1 cellular context compared by ENCODE assay signal in the genomic region with DNA sequence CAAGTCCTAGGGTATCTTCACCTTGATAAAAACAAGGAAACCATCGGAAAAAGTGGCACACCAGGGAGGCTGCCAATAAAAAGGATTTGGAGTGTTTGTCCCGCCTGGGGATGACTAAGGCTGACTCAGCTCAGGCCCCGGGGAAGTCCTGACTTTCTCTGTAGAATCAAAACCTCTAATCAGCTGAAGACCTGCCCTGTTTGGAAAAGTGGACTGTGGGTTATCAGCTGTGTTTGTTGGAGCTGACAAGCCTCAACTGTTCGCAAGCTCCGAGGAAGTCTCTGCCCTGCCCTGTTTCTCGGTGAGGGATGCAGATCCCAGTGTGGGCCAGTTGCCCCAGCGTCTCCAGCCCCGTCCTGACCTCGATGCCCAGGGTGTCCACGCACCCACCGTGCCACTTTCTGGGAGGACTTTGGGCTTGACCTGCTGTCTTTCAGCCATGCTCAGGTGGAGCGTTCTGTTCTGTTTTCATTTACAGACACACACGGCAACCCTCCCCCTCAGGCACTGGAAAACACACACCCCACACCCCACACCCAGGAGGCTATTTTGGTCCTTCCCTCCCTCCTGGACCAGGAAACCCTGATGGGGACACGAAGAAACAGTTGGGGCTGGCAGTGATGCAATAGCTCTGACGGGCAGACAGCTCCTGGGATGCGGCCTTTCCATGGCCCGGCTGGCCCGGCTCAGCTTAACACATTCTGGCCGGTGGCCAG.
TF ChIP-seq lines count a peak whose summit lies in the region.

No MANE protein-coding gene starts in this region.

TF ChIP-seq in HepG2, 621 proteins besides CTCF, POLR2A, EP300 and RAD21 (continued from another document and continues in another):
- TF ChIP-seq, protein P1, sequence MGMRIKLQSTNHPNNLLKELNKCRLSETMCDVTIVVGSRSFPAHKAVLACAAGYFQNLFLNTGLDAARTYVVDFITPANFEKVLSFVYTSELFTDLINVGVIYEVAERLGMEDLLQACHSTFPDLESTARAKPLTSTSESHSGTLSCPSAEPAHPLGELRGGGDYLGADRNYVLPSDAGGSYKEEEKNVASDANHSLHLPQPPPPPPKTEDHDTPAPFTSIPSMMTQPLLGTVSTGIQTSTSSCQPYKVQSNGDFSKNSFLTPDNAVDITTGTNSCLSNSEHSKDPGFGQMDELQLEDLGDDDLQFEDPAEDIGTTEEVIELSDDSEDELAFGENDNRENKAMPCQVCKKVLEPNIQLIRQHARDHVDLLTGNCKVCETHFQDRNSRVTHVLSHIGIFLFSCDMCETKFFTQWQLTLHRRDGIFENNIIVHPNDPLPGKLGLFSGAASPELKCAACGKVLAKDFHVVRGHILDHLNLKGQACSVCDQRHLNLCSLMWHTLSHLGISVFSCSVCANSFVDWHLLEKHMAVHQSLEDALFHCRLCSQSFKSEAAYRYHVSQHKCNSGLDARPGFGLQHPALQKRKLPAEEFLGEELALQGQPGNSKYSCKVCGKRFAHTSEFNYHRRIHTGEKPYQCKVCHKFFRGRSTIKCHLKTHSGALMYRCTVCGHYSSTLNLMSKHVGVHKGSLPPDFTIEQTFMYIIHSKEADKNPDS (CRISPR knock-in tag; IDR thresholded peaks at IDR 0.05), result no peak
- TF ChIP-seq ERF (CRISPR knock-in tag; IDR thresholded peaks at IDR 0.05) (no peak; the same call in 1 of the 2 replicates), KDM1A (CRISPR knock-in tag; IDR thresholded peaks at IDR 0.05) (no peak), HDAC1 (CRISPR knock-in tag; IDR thresholded peaks at IDR 0.05) (peak; percentile 68), ZNF20 (CRISPR knock-in tag; IDR thresholded peaks at IDR 0.05) (no peak), MED8 (CRISPR knock-in tag; IDR thresholded peaks at IDR 0.05; ENCODE audit: insufficient replicate concordance) (no peak), SIN3B (IDR thresholded peaks at IDR 0.05; ENCODE audit: low read length) (no peak), HNF4G (IDR thresholded peaks at IDR 0.05; ENCODE audit: borderline replicate concordance, low read depth, low read length) (peak; percentile 77; the same call in 1 of the 2 replicates), HNF4G (CRISPR knock-in tag; IDR thresholded peaks at IDR 0.05; ENCODE audit: borderline replicate concordance, low read depth) (no peak), NR2F2 (IDR thresholded peaks at IDR 0.05; ENCODE audit: borderline replicate concordance, low read depth) (peak; percentile 49; the same call in 1 of the 2 replicates), MNT (IDR thresholded peaks at IDR 0.05) (no peak), SP5 (CRISPR knock-in tag; IDR thresholded peaks at IDR 0.05; ENCODE audit: borderline replicate concordance, low read depth) (0 out of 2 replicates have a peak, but pooled peaks have one; percentile 28), ZNF510 (CRISPR knock-in tag; IDR thresholded peaks at IDR 0.05; ENCODE audit: low read depth) (no peak), GMEB2 (CRISPR knock-in tag; IDR thresholded peaks at IDR 0.05; ENCODE audit: low read depth) (no peak), ASH2L (IDR thresholded peaks at IDR 0.05; ENCODE audit: insufficient read length, low read depth, low read length) (no peak), NR3C1 (CRISPR knock-in tag; IDR thresholded peaks at IDR 0.05) (no peak), REPIN1 (CRISPR knock-in tag; IDR thresholded peaks at IDR 0.05; ENCODE audit: borderline replicate concordance, low read depth) (no peak), POLR2G (IDR thresholded peaks at IDR 0.05; ENCODE audit: low read depth, low read length) (0 out of 2 replicates have a peak, but pooled peaks have one; percentile 19), ZNF777 (CRISPR knock-in tag; IDR thresholded peaks at IDR 0.05) (no peak), ELF4 (CRISPR knock-in tag; IDR thresholded peaks at IDR 0.05; ENCODE audit: borderline replicate concordance) (no peak), ZC3H4 (CRISPR knock-in tag; IDR thresholded peaks at IDR 0.05; ENCODE audit: borderline replicate concordance) (no peak), MAFK (conservative IDR thresholded peaks at IDR 0.05 in 1 of 2, IDR thresholded peaks at IDR 0.05 in 1 of 2; ENCODE audit: low read length in 2 of 2) (peak; percentile 61 to 88), NCOR1 (IDR thresholded peaks at IDR 0.05; ENCODE audit: borderline replicate concordance, low read length) (no peak), FOSL1 (CRISPR knock-in tag; IDR thresholded peaks at IDR 0.05; ENCODE audit: borderline replicate concordance) (peak; percentile 69; the same call in 1 of the 2 replicates), HHEX (CRISPR knock-in tag; IDR thresholded peaks at IDR 0.05) (no peak), GFI1 (CRISPR knock-in tag; IDR thresholded peaks at IDR 0.05; ENCODE audit: borderline replicate concordance) (no peak), ZFY (CRISPR knock-in tag; IDR thresholded peaks at IDR 0.05) (no peak), NR2F6 (IDR thresholded peaks at IDR 0.05) (0 out of 2 replicates have a peak, but pooled peaks have one; percentile 30), NR2F6 (CRISPR knock-in tag; IDR thresholded peaks at IDR 0.05) (peak; percentile 38; the same call in 1 of the 2 replicates), SP4 (CRISPR knock-in tag; IDR thresholded peaks at IDR 0.05) (no peak), PITX1 (CRISPR knock-in tag; IDR thresholded peaks at IDR 0.05) (peak; percentile 59; the same call in 1 of the 2 replicates), CHD4 (IDR thresholded peaks at IDR 0.05; ENCODE audit: borderline replicate concordance, low read length) (no peak), ZNF766 (CRISPR knock-in tag; IDR thresholded peaks at IDR 0.05; ENCODE audit: borderline replicate concordance) (no peak), MIER2 (CRISPR knock-in tag; IDR thresholded peaks at IDR 0.05) (no peak), HMGXB4 (CRISPR knock-in tag; IDR thresholded peaks at IDR 0.05; ENCODE audit: borderline replicate concordance in 1 of 2, low read depth in 1 of 2) (no peak), AKAP8 (CRISPR knock-in tag; IDR thresholded peaks at IDR 0.05) (no peak), FOXA3 (CRISPR knock-in tag; IDR thresholded peaks at IDR 0.05) (peak; percentile 68), U2AF1 (optimal IDR thresholded peaks at IDR 0.05; ENCODE audit: low read depth, low read length) (no peak), REXO4 (CRISPR knock-in tag; IDR thresholded peaks at IDR 0.05; ENCODE audit: borderline replicate concordance) (no peak), NFATC3 (CRISPR knock-in tag; IDR thresholded peaks at IDR 0.05) (0 out of 2 replicates have a peak, but pooled peaks have one; percentile 11), ZKSCAN1 (IDR thresholded peaks at IDR 0.05; ENCODE audit: low read length) (no peak), ZNF280B (CRISPR knock-in tag; IDR thresholded peaks at IDR 0.05; ENCODE audit: borderline replicate concordance) (no peak), ATF5 (CRISPR knock-in tag; IDR thresholded peaks at IDR 0.05; ENCODE audit: low read depth) (no peak), ZNF441 (CRISPR knock-in tag; IDR thresholded peaks at IDR 0.05; ENCODE audit: borderline replicate concordance) (peak; percentile 63; the same call in 1 of the 2 replicates), TOE1 (CRISPR knock-in tag; IDR thresholded peaks at IDR 0.05) (no peak), ZNF253 (CRISPR knock-in tag; IDR thresholded peaks at IDR 0.05; ENCODE audit: borderline replicate concordance) (no peak), TAF1 (CRISPR knock-in tag; IDR thresholded peaks at IDR 0.05) (no peak), NR2C2 (CRISPR knock-in tag; IDR thresholded peaks at IDR 0.05; ENCODE audit: borderline replicate concordance) (no peak), ZNF839 (CRISPR knock-in tag; IDR thresholded peaks at IDR 0.05; ENCODE audit: borderline replicate concordance) (no peak), ARID2 (CRISPR knock-in tag; IDR thresholded peaks at IDR 0.05; ENCODE audit: borderline replicate concordance) (no peak), ZNF430 (CRISPR knock-in tag; IDR thresholded peaks at IDR 0.05) (peak; percentile 76; the same call in 1 of the 2 replicates), SMYD3 (CRISPR knock-in tag; IDR thresholded peaks at IDR 0.05) (no peak), TBP (CRISPR knock-in tag; IDR thresholded peaks at IDR 0.05) (no peak)
- TF ChIP-seq, protein P2, sequence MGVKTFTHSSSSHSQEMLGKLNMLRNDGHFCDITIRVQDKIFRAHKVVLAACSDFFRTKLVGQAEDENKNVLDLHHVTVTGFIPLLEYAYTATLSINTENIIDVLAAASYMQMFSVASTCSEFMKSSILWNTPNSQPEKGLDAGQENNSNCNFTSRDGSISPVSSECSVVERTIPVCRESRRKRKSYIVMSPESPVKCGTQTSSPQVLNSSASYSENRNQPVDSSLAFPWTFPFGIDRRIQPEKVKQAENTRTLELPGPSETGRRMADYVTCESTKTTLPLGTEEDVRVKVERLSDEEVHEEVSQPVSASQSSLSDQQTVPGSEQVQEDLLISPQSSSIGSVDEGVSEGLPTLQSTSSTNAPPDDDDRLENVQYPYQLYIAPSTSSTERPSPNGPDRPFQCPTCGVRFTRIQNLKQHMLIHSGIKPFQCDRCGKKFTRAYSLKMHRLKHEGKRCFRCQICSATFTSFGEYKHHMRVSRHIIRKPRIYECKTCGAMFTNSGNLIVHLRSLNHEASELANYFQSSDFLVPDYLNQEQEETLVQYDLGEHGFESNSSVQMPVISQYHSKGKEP (CRISPR knock-in tag; IDR thresholded peaks at IDR 0.05), result no peak
- TF ChIP-seq, protein P3, sequence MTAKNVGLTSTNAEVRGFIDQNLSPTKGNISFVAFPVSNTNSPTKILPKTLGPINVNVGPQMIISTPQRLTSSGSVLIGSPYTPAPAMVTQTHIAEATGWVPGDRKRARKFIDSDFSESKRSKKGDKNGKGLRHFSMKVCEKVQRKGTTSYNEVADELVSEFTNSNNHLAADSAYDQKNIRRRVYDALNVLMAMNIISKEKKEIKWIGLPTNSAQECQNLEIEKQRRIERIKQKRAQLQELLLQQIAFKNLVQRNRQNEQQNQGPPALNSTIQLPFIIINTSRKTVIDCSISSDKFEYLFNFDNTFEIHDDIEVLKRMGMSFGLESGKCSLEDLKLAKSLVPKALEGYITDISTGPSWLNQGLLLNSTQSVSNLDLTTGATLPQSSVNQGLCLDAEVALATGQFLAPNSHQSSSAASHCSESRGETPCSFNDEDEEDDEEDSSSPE (CRISPR knock-in tag; IDR thresholded peaks at IDR 0.05), result no peak
- TF ChIP-seq, protein P4, sequence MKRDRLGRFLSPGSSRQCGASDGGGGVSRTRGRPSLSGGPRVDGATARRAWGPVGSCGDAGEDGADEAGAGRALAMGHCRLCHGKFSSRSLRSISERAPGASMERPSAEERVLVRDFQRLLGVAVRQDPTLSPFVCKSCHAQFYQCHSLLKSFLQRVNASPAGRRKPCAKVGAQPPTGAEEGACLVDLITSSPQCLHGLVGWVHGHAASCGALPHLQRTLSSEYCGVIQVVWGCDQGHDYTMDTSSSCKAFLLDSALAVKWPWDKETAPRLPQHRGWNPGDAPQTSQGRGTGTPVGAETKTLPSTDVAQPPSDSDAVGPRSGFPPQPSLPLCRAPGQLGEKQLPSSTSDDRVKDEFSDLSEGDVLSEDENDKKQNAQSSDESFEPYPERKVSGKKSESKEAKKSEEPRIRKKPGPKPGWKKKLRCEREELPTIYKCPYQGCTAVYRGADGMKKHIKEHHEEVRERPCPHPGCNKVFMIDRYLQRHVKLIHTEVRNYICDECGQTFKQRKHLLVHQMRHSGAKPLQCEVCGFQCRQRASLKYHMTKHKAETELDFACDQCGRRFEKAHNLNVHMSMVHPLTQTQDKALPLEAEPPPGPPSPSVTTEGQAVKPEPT (CRISPR knock-in tag; IDR thresholded peaks at IDR 0.05; ENCODE audit: low read depth), result no peak
